ENCODE assay signal across 6 cellular contexts in the genomic region with DNA sequence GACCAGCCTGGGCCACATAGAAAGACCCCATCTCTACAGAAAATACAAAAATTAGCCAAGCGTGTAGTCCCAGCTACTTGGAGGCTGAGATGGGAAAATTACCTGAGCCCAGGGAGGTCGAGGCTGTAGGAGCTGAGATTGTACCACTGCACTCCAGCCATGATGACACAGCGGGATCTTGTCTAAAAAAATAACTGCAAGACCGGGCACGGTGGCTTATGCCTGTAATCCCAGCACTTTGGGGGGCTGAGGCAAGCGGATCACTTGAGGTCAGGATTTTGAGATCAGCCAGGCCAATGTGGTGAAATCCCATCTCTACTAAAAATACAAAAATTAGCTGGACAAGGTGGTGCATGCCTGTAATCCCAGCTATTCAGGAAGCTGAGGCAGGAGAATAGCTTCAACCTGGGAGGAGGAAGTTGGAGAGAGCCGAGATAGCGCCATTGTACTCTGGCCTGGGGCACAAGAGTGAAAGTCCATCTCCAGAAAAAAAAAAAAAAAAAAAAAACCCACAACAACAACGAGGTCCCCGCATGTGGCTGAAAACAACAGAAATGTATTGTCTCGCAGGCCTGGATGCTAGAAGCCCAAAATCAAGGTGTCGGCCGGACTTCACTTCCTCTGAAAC. TPM values are rescaled to one million over a fixed set of nuclear protein-coding genes. Genes with fewer than 3 reads are reported as not detected.
"Had no signal": no experiment of that assay in that cellular context is flagged by ENCODE, and none has a peak within 500 bp of the region (broad histone marks: within the 10 kb centered on the region; RNA-seq: fewer than 3 reads in every experiment).

No MANE protein-coding gene starts in this region.

RNA-seq across cellular contexts. Expression of a gene that starts 50.7 kb away (rescaled TPM):
- total RNA-seq: GM23248, H4, H7, HFFc6, HT1080 had no signal
- polyA plus RNA-seq: GM23248, IgD-negative memory B cell had no signal
